ENCODE assay signal across 8 cellular contexts in genomic region chr4:149999485-150000074, GRCh38.
DNase-seq lines count a peak whose midpoint lies in the region; ATAC-seq and TF ChIP-seq lines count a peak whose summit lies in the region.

No MANE protein-coding gene starts in this region.

- H3K27me3 ChIP-seq in ovary, result no peaks in the 10 kb centered on the region

- no peaks in the 10 kb centered on the region for H3K36me3 ChIP-seq in ovary

- H3K4me1 ChIP-seq in ovary (ENCODE audit: insufficient read depth), result peaks cover 4% of the 10 kb centered on the region

- H3K27ac Mint-ChIP-seq in activated CD4-positive, alpha-beta T cell treated with anti-CD3 and anti-CD28 coated beads for 36 hours, result no peak overlapping the region
- no peak overlapping the region for H3K27ac Mint-ChIP-seq in activated naive CD4-positive, alpha-beta T cell treated with anti-CD3 and anti-CD28 coated beads, Interleukin-2, amount 50 U/mL, for 72 hours

- CTCF ChIA-PET in activated CD4-positive, alpha-beta T cell treated with anti-CD3 and anti-CD28 coated beads for 36 hours (lab: Charles Lee), result interaction anchor here (1.0 kb wide), 1 partner anchor 243 kb away, joined by 3 read pairs; no protein-coding TSS in a partner anchor

- no peak for ATAC-seq in activated CD4-positive, alpha-beta T cell treated with anti-CD3 and anti-CD28 coated beads for 36 hours
- ATAC-seq in activated naive CD4-positive, alpha-beta T cell treated with anti-CD3 and anti-CD28 coated beads, Interleukin-2, amount 50 U/mL, for 72 hours, result no peak

- peaks cover 10% of the 10 kb centered on the region for H3K27me3 Mint-ChIP-seq in activated CD4-positive, alpha-beta T cell treated with anti-CD3 and anti-CD28 coated beads for 36 hours

- DNase-seq in activated CD4-positive, alpha-beta T cell treated with anti-CD3 and anti-CD28 coated beads for 36 hours, result peak; percentile 15
- DNase-seq in activated CD4-positive, alpha-beta T cell treated with anti-CD3 and anti-CD28 coated beads, Interleukin-2, amount 50 U/mL, for 1 hour, result no peak
- peak; percentile 63 for DNase-seq in LNCaP clone FGC (ENCODE audit: low read depth)
- peak; percentile 64 for DNase-seq in SK-N-DZ (ENCODE audit: low spot score)
- peak; percentile 73 for DNase-seq in fibroblast of villous mesenchyme (ENCODE audit: low read depth)
- peak in 2 of 5 donors; percentile 23 for DNase-seq in ovary
- no peak for DNase-seq in NK-92 treated with Interleukin-12 subunit alpha and Interleukin-12 subunit beta, amount 100 ng/mL, for 24 hours (lab: John Stamatoyannopoulos, UW)
- DNase-seq in activated naive CD4-positive, alpha-beta T cell treated with anti-CD3 and anti-CD28 coated beads, Interleukin-2, amount 50 U/mL, for 72 hours (ENCODE audit: low spot score in 2 of 2), result no peak

- TF ChIP-seq CTCF in LNCaP clone FGC (IDR thresholded peaks at IDR 0.05; ENCODE audit: control insufficient read depth, extremely low read depth, insufficient read depth) (peak; percentile 82), fibroblast of villous mesenchyme (IDR thresholded peaks at IDR 0.05; ENCODE audit: insufficient read depth, low read depth, low read length) (peak; percentile 75), ovary (IDR thresholded peaks at IDR 0.05) (peak; percentile 18 to 35 (median 30))

- 15 to 25% (median 15%) methylated on average over 3 of the region's 3 CpGs for WGBS in ovary, 3 donors

- no peak overlapping the region for H3K27ac ChIP-seq in ovary

- TF ChIP-seq POLR2A in ovary (IDR thresholded peaks at IDR 0.05), result no peak

- no peak overlapping the region for H3K4me3 Mint-ChIP-seq in activated CD4-positive, alpha-beta T cell treated with anti-CD3 and anti-CD28 coated beads for 36 hours

- H3K4me1 Mint-ChIP-seq in activated CD4-positive, alpha-beta T cell treated with anti-CD3 and anti-CD28 coated beads for 36 hours, result peaks cover 6% of the 10 kb centered on the region

- intact Hi-C loops in activated CD4-positive, alpha-beta T cell treated with anti-CD3 and anti-CD28 coated beads for 36 hours (cut with DNase I, micrococcal nuclease), result loop anchor here in 1 of 2 experiments (5.0 kb wide), 3 partner anchors 208 to 868 kb away; no protein-coding TSS in a partner anchor
- intact Hi-C loops in ovary (cut with DNase I), result loop anchor here in 3 of 4 donors (10.0 kb wide), 3 partner anchors 215 to 865 kb away; no protein-coding TSS in a partner anchor

- no peaks in the 10 kb centered on the region for H3K9me3 ChIP-seq in ovary

- TF ChIP-seq EP300 in ovary (IDR thresholded peaks at IDR 0.05), result no peak

- POLR2A ChIA-PET in activated CD4-positive, alpha-beta T cell treated with anti-CD3 and anti-CD28 coated beads for 36 hours (lab: Charles Lee), result no interaction called here

- H3K4me3 ChIP-seq in LNCaP clone FGC (ENCODE audit: low read depth, low read length), result no peak overlapping the region
- no peak overlapping the region for H3K4me3 ChIP-seq in fibroblast of villous mesenchyme (ENCODE audit: low read depth, low read length)
- H3K4me3 ChIP-seq in ovary, result no peak overlapping the region

- no peaks in the 10 kb centered on the region for H3K9me3 Mint-ChIP-seq in activated CD4-positive, alpha-beta T cell treated with anti-CD3 and anti-CD28 coated beads for 36 hours (ENCODE audit: low read depth)
- H3K9me3 Mint-ChIP-seq in activated naive CD4-positive, alpha-beta T cell treated with anti-CD3 and anti-CD28 coated beads, Interleukin-2, amount 50 U/mL, for 72 hours, result no peaks in the 10 kb centered on the region

- no peaks in the 10 kb centered on the region for H3K36me3 Mint-ChIP-seq in activated CD4-positive, alpha-beta T cell treated with anti-CD3 and anti-CD28 coated beads for 36 hours (ENCODE audit: low read depth)
- no peaks in the 10 kb centered on the region for H3K36me3 Mint-ChIP-seq in activated naive CD4-positive, alpha-beta T cell treated with anti-CD3 and anti-CD28 coated beads, Interleukin-2, amount 50 U/mL, for 72 hours

Comparison
In these comparisons a context has a peak if more than half of its experiments do, and no peak if none do; other contexts are left out.
1. DNase-seq: peak in activated CD4-positive, alpha-beta T cell treated with anti-CD3 and anti-CD28 coated beads for 36 hours (single experiment), LNCaP clone FGC (single experiment), SK-N-DZ (single experiment) and fibroblast of villous mesenchyme (single experiment); none in activated CD4-positive, alpha-beta T cell treated with anti-CD3 and anti-CD28 coated beads, Interleukin-2, amount 50 U/mL, for 1 hour (single experiment), NK-92 treated with Interleukin-12 subunit alpha and Interleukin-12 subunit beta, amount 100 ng/mL, for 24 hours (single experiment) and activated naive CD4-positive, alpha-beta T cell treated with anti-CD3 and anti-CD28 coated beads, Interleukin-2, amount 50 U/mL, for 72 hours (0 of 2).
2. CTCF ChIP-seq: peak in every context shown above with its lines; median percentile 82 in LNCaP clone FGC; 75 in fibroblast of villous mesenchyme; 30 in ovary.